ENCODE assay signal across 8 cellular contexts in genomic region chr3:152382312-152383135, GRCh38.
A peak's percentile ranks its signal among the peaks of the same experiment; 100 is the strongest.
DNase-seq lines count a peak whose midpoint lies in the region; ATAC-seq, FAIRE-seq and TF ChIP-seq lines count a peak whose summit lies in the region.

No MANE protein-coding gene starts in this region.

- H4K20me1 ChIP-seq in astrocyte (ENCODE audit: insufficient read depth, low read length) (peaks cover 44% of the 10 kb centered on the region), GM23338 (replicated peaks; ENCODE audit: insufficient read depth) (no peaks in the 10 kb centered on the region)

- H3K36me3 ChIP-seq in astrocyte (ENCODE audit: insufficient read depth, low read length) (peaks cover 6% of the 10 kb centered on the region), liver (ENCODE audit: control insufficient read depth in 4 of 4, insufficient read depth in 3 of 4, low read depth in 1 of 4, low read length in 3 of 4) (peaks cover 0 to 4% (median 0%) of the 10 kb centered on the region in 4 donors), tibial artery (peaks cover 0 to 3% (median 0%) of the 10 kb centered on the region in 3 donors), GM23338 (ENCODE audit: insufficient read depth) (no peaks in the 10 kb centered on the region)

- no peaks in the 10 kb centered on the region for H3K27me3 Mint-ChIP-seq in activated CD4-positive, alpha-beta T cell treated with anti-CD3 and anti-CD28 coated beads, Interleukin-2, amount 10 ng/mL, durations not matched to agents 7 days and 5 days
- H3K27me3 Mint-ChIP-seq in astrocyte (ENCODE audit: low read depth, unreplicated experiment) (no peaks in the 10 kb centered on the region), GM23338 (ENCODE audit: insufficient read depth, low read depth, poor library complexity) (no peaks in the 10 kb centered on the region)

- TF ChIP-seq CTCF in astrocyte (IDR thresholded peaks at IDR 0.05; ENCODE audit: insufficient read depth, low read depth, low read length) (no peak), liver (IDR thresholded peaks at IDR 0.05; ENCODE audit: low read depth, low read length, missing input control) (no peak), tibial artery (IDR thresholded peaks at IDR 0.05) (no peak), GM23338 (conservative IDR thresholded peaks at IDR 0.05; ENCODE audit: low read depth in 2 of 2) (no peak)

- no peaks in the 10 kb centered on the region for H3K9me3 Mint-ChIP-seq in activated CD4-positive, alpha-beta T cell treated with anti-CD3 and anti-CD28 coated beads, Interleukin-2, amount 10 ng/mL, durations not matched to agents 7 days and 5 days
- H3K9me3 Mint-ChIP-seq in astrocyte (ENCODE audit: unreplicated experiment) (no peaks in the 10 kb centered on the region), GM23338 (no peaks in the 10 kb centered on the region)

- POLR2A ChIA-PET in activated CD4-positive, alpha-beta T cell treated with anti-CD3 and anti-CD28 coated beads, Interleukin-2, amount 10 ng/mL, durations not matched to agents 7 days and 5 days (lab: Charles Lee): no interaction called here

- no peak for ATAC-seq in GM23338
- no peak for ATAC-seq in HG03469 (IDR thresholded peaks at IDR 0.05; ENCODE audit: unreplicated experiment)

- peak overlapping the region; percentile 36 for H3K4me2 ChIP-seq in astrocyte (ENCODE audit: low read length)
- no peak overlapping the region; the same call in 1 of the 2 replicates for H3K4me2 ChIP-seq in GM23338

- H3K27ac Mint-ChIP-seq in activated CD4-positive, alpha-beta T cell treated with anti-CD3 and anti-CD28 coated beads, Interleukin-2, amount 10 ng/mL, durations not matched to agents 7 days and 5 days: peak overlapping the region; percentile 74
- H3K27ac Mint-ChIP-seq in astrocyte (ENCODE audit: unreplicated experiment) (peak overlapping the region; percentile 95), GM23338 (no peak overlapping the region)

- TF ChIP-seq RAD21 in liver (IDR thresholded peaks at IDR 0.05): no peak

- no peak for FAIRE-seq in astrocyte (lab: Jason Lieb, UNC)

- H3K9me2 ChIP-seq in GM23338 (ENCODE audit: insufficient read depth): no peaks in the 10 kb centered on the region

- peaks cover 100% of the 10 kb centered on the region for H3K79me2 ChIP-seq in astrocyte (ENCODE audit: insufficient read depth, low read length)
- peaks cover 43% of the 10 kb centered on the region for H3K79me2 ChIP-seq in GM23338 (replicated peaks; ENCODE audit: insufficient read depth)

- CTCF ChIA-PET in activated CD4-positive, alpha-beta T cell treated with anti-CD3 and anti-CD28 coated beads, Interleukin-2, amount 10 ng/mL, durations not matched to agents 7 days and 5 days (lab: Charles Lee): interaction anchor here (0.9 to 1.0 kb wide), 2 partner anchors 11 to 16 kb away, joined by 3 read pairs; no protein-coding TSS in a partner anchor

- H2AFZ ChIP-seq in astrocyte (ENCODE audit: low read depth, low read length) (no peak overlapping the region), GM23338 (no peak overlapping the region)

- H3K9me3 ChIP-seq in astrocyte (ENCODE audit: insufficient read depth, low read depth, low read length) (no peaks in the 10 kb centered on the region), liver (ENCODE audit: control insufficient read depth in 4 of 4, low read length in 3 of 4) (no peaks in the 10 kb centered on the region), tibial artery (no peaks in the 10 kb centered on the region)

- H3F3A ChIP-seq in GM23338 (replicated peaks; ENCODE audit: low read depth): no peaks in the 10 kb centered on the region

- no peaks in the 10 kb centered on the region for H3K27me3 ChIP-seq in astrocyte (ENCODE audit: insufficient read depth, low read length)
- no peaks in the 10 kb centered on the region for H3K27me3 ChIP-seq in liver (ENCODE audit: control insufficient read depth in 4 of 4, insufficient read depth in 4 of 4, low read length in 3 of 4)
- no peaks in the 10 kb centered on the region for H3K27me3 ChIP-seq in tibial artery
- no peaks in the 10 kb centered on the region for H3K27me3 ChIP-seq in GM23338 (ENCODE audit: insufficient read depth)

- H3K9ac ChIP-seq in astrocyte (ENCODE audit: low read length) (no peak overlapping the region), liver (ENCODE audit: low read depth in 1 of 2, low read length in 2 of 2) (peak overlapping the region; percentile 59 to 68)

- intact Hi-C loops in tibial artery (cut with DNase I; ENCODE audit: low total_unique reads): no loop called here

- WGBS in liver: 43% methylated on average over 9 of the region's 9 CpGs

- peaks cover 39% of the 10 kb centered on the region for H3K36me3 Mint-ChIP-seq in activated CD4-positive, alpha-beta T cell treated with anti-CD3 and anti-CD28 coated beads, Interleukin-2, amount 10 ng/mL, durations not matched to agents 7 days and 5 days (ENCODE audit: low read depth)
- H3K36me3 Mint-ChIP-seq in astrocyte (ENCODE audit: low read depth, unreplicated experiment) (no peaks in the 10 kb centered on the region), GM23338 (ENCODE audit: low read depth) (no peaks in the 10 kb centered on the region)

- H3K27ac ChIP-seq in astrocyte (ENCODE audit: low read depth, low read length) (no peak overlapping the region), liver (ENCODE audit: low read depth in 1 of 2, low read length in 2 of 2) (peak overlapping the region; percentile 48 to 67), tibial artery (peak overlapping the region; percentile 60 to 87), GM23338 (ENCODE audit: low read depth) (no peak overlapping the region)

- H3K4me1 Mint-ChIP-seq in activated CD4-positive, alpha-beta T cell treated with anti-CD3 and anti-CD28 coated beads, Interleukin-2, amount 10 ng/mL, durations not matched to agents 7 days and 5 days: peaks cover 53% of the 10 kb centered on the region
- H3K4me1 Mint-ChIP-seq in astrocyte (ENCODE audit: low read depth, unreplicated experiment) (peaks cover 43% of the 10 kb centered on the region), GM23338 (peaks cover 45% of the 10 kb centered on the region)

- peak overlapping the region; percentile 52 for H3K4me3 Mint-ChIP-seq in activated CD4-positive, alpha-beta T cell treated with anti-CD3 and anti-CD28 coated beads, Interleukin-2, amount 10 ng/mL, durations not matched to agents 7 days and 5 days
- H3K4me3 Mint-ChIP-seq in astrocyte (ENCODE audit: unreplicated experiment) (peak overlapping the region; percentile 62), GM23338 (no peak overlapping the region)

- peaks cover 6% of the 10 kb centered on the region for H3K4me1 ChIP-seq in astrocyte (ENCODE audit: insufficient read depth, low read length)
- H3K4me1 ChIP-seq in liver (ENCODE audit: control insufficient read depth in 4 of 4, insufficient read depth in 4 of 4, low read length in 3 of 4): peaks cover 1 to 45% (median 30%) of the 10 kb centered on the region in 4 donors
- H3K4me1 ChIP-seq in tibial artery: peaks cover 0 to 100% (median 41%) of the 10 kb centered on the region in 4 donors
- peaks cover 34% of the 10 kb centered on the region for H3K4me1 ChIP-seq in GM23338 (ENCODE audit: insufficient read depth)

- H3K4me3 ChIP-seq in astrocyte (ENCODE audit: insufficient read depth, low read depth, low read length) (no peak overlapping the region), liver (ENCODE audit: low read depth in 1 of 3, low read length in 3 of 3) (peak overlapping the region; percentile 45 to 51 (median 50)), tibial artery (peak overlapping the region; percentile 30 to 35), GM23338 (no peak overlapping the region)

- no peak for DNase-seq in activated CD4-positive, alpha-beta T cell treated with anti-CD3 and anti-CD28 coated beads, Interleukin-2, amount 10 ng/mL, durations not matched to agents 7 days and 5 days
- no peak for DNase-seq in activated CD4-positive, alpha-beta T cell treated with anti-CD3 and anti-CD28 coated beads for 4 hours
- DNase-seq in astrocyte (ENCODE audit: low read depth) (no peak), tibial artery (no peak), putamen (ENCODE audit: low spot score) (no peak), GM23338 (ENCODE audit: low spot score) (no peak)

TF ChIP-seq in liver, 16 proteins besides CTCF, POLR2A, EP300 and RAD21:
- no peak for TF ChIP-seq GABPA (IDR thresholded peaks at IDR 0.05 in 1 of 2, conservative IDR thresholded peaks at IDR 0.05 in 1 of 2)
- TF ChIP-seq YY1 (IDR thresholded peaks at IDR 0.05): peak; percentile 41
TF ChIP-seq in liver: peak in this region for 1.

TF ChIP-seq in GM23338, 12 proteins besides CTCF, POLR2A, EP300 and RAD21 (continues in another document):
- TF ChIP-seq REST (IDR thresholded peaks at IDR 0.05; ENCODE audit: unreplicated experiment): no peak
- no peak for TF ChIP-seq EZH2 (IDR thresholded peaks at IDR 0.05; ENCODE audit: low read depth, unreplicated experiment)

Comparison
In these comparisons a context has a peak if more than half of its experiments do, and no peak if none do; other contexts are left out.
1. H3K27ac ChIP-seq: peak in liver (2 of 2) and tibial artery (2 of 2); none in astrocyte (single experiment) and GM23338 (single experiment).
2. H3K4me3 ChIP-seq: peak in liver (3 of 3) and tibial artery (2 of 2); none in astrocyte (single experiment) and GM23338 (single experiment).